ENCODE assay signal across 18 cellular contexts in genomic region chr11:61342207-61342803, GRCh38. TPM values are rescaled to one million over a fixed set of nuclear protein-coding genes. Genes with fewer than 3 reads are reported as not detected.
DNase-seq lines count a peak whose midpoint lies in the region; ATAC-seq, FAIRE-seq and TF ChIP-seq lines count a peak whose summit lies in the region.
"Had no signal": no experiment of that assay in that cellular context is flagged by ENCODE, and none has a peak within 500 bp of the region (broad histone marks: within the 10 kb centered on the region; RNA-seq: fewer than 3 reads in every experiment).

No MANE protein-coding gene starts in this region.

- H3K79me2 ChIP-seq in astrocyte (ENCODE audit: insufficient read depth, low read length), result no peaks in the 10 kb centered on the region

- no peak overlapping the region for H3K4me3 Mint-ChIP-seq in CD8-positive, alpha-beta memory T cell
- H3K4me3 Mint-ChIP-seq in astrocyte (ENCODE audit: unreplicated experiment) (peak overlapping the region; percentile 12), Caco-2 (ENCODE audit: unreplicated experiment) (no peak overlapping the region)
- H3K4me3 Mint-ChIP-seq: CD14-positive monocyte, H9, IgD-negative memory B cell had no signal

- no peak overlapping the region for H2BK120ac ChIP-seq in neuronal stem cell (ENCODE audit: low read depth, low read length)

- no peaks in the 10 kb centered on the region for H3K27me3 ChIP-seq in CD8-positive, alpha-beta memory T cell (ENCODE audit: insufficient read depth, low read length, poor library complexity, severe bottlenecking)
- H3K27me3 ChIP-seq in astrocyte (ENCODE audit: insufficient read depth, low read length), result no peaks in the 10 kb centered on the region
- H3K27me3 ChIP-seq in neuronal stem cell (ENCODE audit: control insufficient read depth in 3 of 3, insufficient read depth in 3 of 3, low read depth in 1 of 3, low read length in 3 of 3), result no peaks in the 10 kb centered on the region
- no peaks in the 10 kb centered on the region for H3K27me3 ChIP-seq in Caco-2 (replicated peaks; ENCODE audit: control insufficient read depth, insufficient read depth, low read length)

- no peaks in the 10 kb centered on the region for H3K4me1 ChIP-seq in CD8-positive, alpha-beta memory T cell (ENCODE audit: insufficient read depth, low read length)
- H3K4me1 ChIP-seq in astrocyte (ENCODE audit: insufficient read depth, low read length) (no peaks in the 10 kb centered on the region), neuronal stem cell (ENCODE audit: control insufficient read depth in 2 of 2, insufficient read depth in 1 of 2, low read depth in 1 of 2, low read length in 2 of 2) (no peaks in the 10 kb centered on the region), Caco-2 (no peaks in the 10 kb centered on the region)

- H4K20me1 ChIP-seq in astrocyte (ENCODE audit: insufficient read depth, low read length), result no peaks in the 10 kb centered on the region

- no CpG with 5 or more reads among the region's 20 CpGs for WGBS in neuronal stem cell (ENCODE audit: extremely low coverage in 2 of 2, insufficient read length in 2 of 2, insufficient replicate concordance in 1 of 2), 2 donors

- H3K36me3 ChIP-seq in CD8-positive, alpha-beta memory T cell (ENCODE audit: insufficient read depth, low read length), result no peaks in the 10 kb centered on the region
- no peaks in the 10 kb centered on the region for H3K36me3 ChIP-seq in astrocyte (ENCODE audit: insufficient read depth, low read length)
- H3K36me3 ChIP-seq in neuronal stem cell (replicated peaks in 1 of 2; ENCODE audit: control insufficient read depth in 2 of 2, insufficient read depth in 2 of 2, low read length in 2 of 2), result peaks cover 8 to 72% of the 10 kb centered on the region in 2 donors
- H3K36me3 ChIP-seq in Caco-2 (ENCODE audit: control insufficient read depth, insufficient read depth, low read length), result no peaks in the 10 kb centered on the region; the same call in none of the 2 replicates

- POLR2A ChIA-PET in CD8-positive, alpha-beta memory T cell (lab: Charles Lee), result no interaction called here
- POLR2A ChIA-PET in RWPE1 (lab: Yijun Ruan, JAX; ENCODE audit: low non-redundant PET), result no interaction called here
- POLR2A ChIA-PET in Caco-2 (lab: Charles Lee), result interaction anchor here (0.5 to 1.5 kb wide), 2 partner anchors 19 to 49 kb away, joined by 5 to 7 read pairs; partner anchors contain the start of genes CYB561A3 and TMEM138

- ATAC-seq in GM19351 (IDR thresholded peaks at IDR 0.05; ENCODE audit: unreplicated experiment), result no peak
- ATAC-seq: Panc1 had no signal

- H4K8ac ChIP-seq in neuronal stem cell (ENCODE audit: low read depth, low read length), result no peak overlapping the region

- TF ChIP-seq CTCF in RWPE1 (conservative IDR thresholded peaks at IDR 0.05; ENCODE audit: low read depth), result no peak
- no peak for TF ChIP-seq CTCF in astrocyte (IDR thresholded peaks at IDR 0.05; ENCODE audit: insufficient read depth, low read depth, low read length)
- no peak for TF ChIP-seq CTCF in Caco-2 (IDR thresholded peaks at IDR 0.05; ENCODE audit: insufficient read depth in 1 of 2, low read depth in 1 of 2, low read length in 1 of 2, severe bottlenecking in 1 of 2, unreplicated experiment in 1 of 2)

- no peak overlapping the region for H2BK15ac ChIP-seq in neuronal stem cell (ENCODE audit: low read length)

- no peak overlapping the region for H3K4ac ChIP-seq in neuronal stem cell (ENCODE audit: low read length)

- H3K27ac Mint-ChIP-seq in CD8-positive, alpha-beta memory T cell, result peak overlapping the region in 1 of 8 donors; percentile 17
- H3K27ac Mint-ChIP-seq in astrocyte (ENCODE audit: unreplicated experiment) (no peak overlapping the region), Caco-2 (ENCODE audit: unreplicated experiment) (no peak overlapping the region)
- H3K27ac Mint-ChIP-seq: H9, IgD-negative memory B cell had no signal

- CTCF ChIA-PET in CD8-positive, alpha-beta memory T cell (lab: Charles Lee), result interaction anchor here (1.2 kb wide), 1 partner anchor 43 kb away, joined by 5 read pairs; no protein-coding TSS in a partner anchor
- CTCF ChIA-PET in RWPE1 (lab: Yijun Ruan, JAX), result interaction anchor here (1.0 to 1.2 kb wide), 2 partner anchors 41 to 88 kb away, joined by 4 to 7 read pairs; no protein-coding TSS in a partner anchor
- CTCF ChIA-PET in Caco-2 (lab: Charles Lee), result no interaction called here

- no peak overlapping the region for H3K14ac ChIP-seq in neuronal stem cell (ENCODE audit: low read length)

- intact Hi-C loops in Caco-2 (cut with micrococcal nuclease; ENCODE audit: unreplicated experiment), result no loop called here

- H3K4me1 Mint-ChIP-seq in CD8-positive, alpha-beta memory T cell, result no peaks in the 10 kb centered on the region
- H3K4me1 Mint-ChIP-seq in astrocyte (ENCODE audit: low read depth, unreplicated experiment) (no peaks in the 10 kb centered on the region), Caco-2 (ENCODE audit: low read depth, unreplicated experiment) (no peaks in the 10 kb centered on the region)
- H3K4me1 Mint-ChIP-seq: H9 had no signal

- no peak overlapping the region for H2BK5ac ChIP-seq in neuronal stem cell (ENCODE audit: low read length)

- peak overlapping the region; percentile 59 for H3K23ac ChIP-seq in neuronal stem cell (ENCODE audit: low read depth, low read length, poor library complexity)

- no peak overlapping the region for H2BK12ac ChIP-seq in neuronal stem cell (ENCODE audit: low read length)

- H3K9ac ChIP-seq in astrocyte (ENCODE audit: low read length), result no peak overlapping the region
- H3K9ac ChIP-seq in neuronal stem cell (ENCODE audit: low read depth, low read length, poor library complexity), result no peak overlapping the region

- no peak overlapping the region for H4K91ac ChIP-seq in neuronal stem cell (ENCODE audit: low read depth, low read length, poor library complexity)

- FAIRE-seq in astrocyte (lab: Jason Lieb, UNC), result no peak
- FAIRE-seq: HTR-8/SVneo had no signal

- no peaks in the 10 kb centered on the region for H3K9me3 ChIP-seq in CD8-positive, alpha-beta memory T cell (ENCODE audit: low read length)
- no peaks in the 10 kb centered on the region for H3K9me3 ChIP-seq in astrocyte (ENCODE audit: insufficient read depth, low read depth, low read length)
- H3K9me3 ChIP-seq in neuronal stem cell (replicated peaks in 1 of 2; ENCODE audit: control insufficient read depth in 2 of 2, insufficient read depth in 1 of 2, low read depth in 1 of 2, low read length in 2 of 2), result no peaks in the 10 kb centered on the region
- no peaks in the 10 kb centered on the region for H3K9me3 ChIP-seq in Caco-2

- H3K4me2 ChIP-seq in astrocyte (ENCODE audit: low read length) (no peak overlapping the region), neuronal stem cell (ENCODE audit: insufficient read depth, low read length, poor library complexity, severe bottlenecking) (no peak overlapping the region)

- H3K36me3 Mint-ChIP-seq in CD8-positive, alpha-beta memory T cell, result peaks cover 0 to 36% (median 8%) of the 10 kb centered on the region in 3 donors
- peaks cover 17% of the 10 kb centered on the region for H3K36me3 Mint-ChIP-seq in astrocyte (ENCODE audit: low read depth, unreplicated experiment)
- H3K36me3 Mint-ChIP-seq in Caco-2 (ENCODE audit: insufficient read depth, unreplicated experiment), result peaks cover 8% of the 10 kb centered on the region

- peak overlapping the region; percentile 18 for H3K27ac ChIP-seq in CD8-positive, alpha-beta memory T cell (ENCODE audit: low read depth, low read length)
- 0 out of 2 replicates have a peak overlapping the region, but pooled peaks have one; percentile 4 for H3K27ac ChIP-seq in RWPE1
- no peak overlapping the region for H3K27ac ChIP-seq in astrocyte (ENCODE audit: low read depth, low read length)
- H3K27ac ChIP-seq in neuronal stem cell (replicated peaks; ENCODE audit: low read length), result no peak overlapping the region

- no peaks in the 10 kb centered on the region for H3K27me3 Mint-ChIP-seq in CD8-positive, alpha-beta memory T cell
- H3K27me3 Mint-ChIP-seq in astrocyte (ENCODE audit: low read depth, unreplicated experiment) (peaks cover 10% of the 10 kb centered on the region), Caco-2 (ENCODE audit: insufficient read depth, unreplicated experiment) (no peaks in the 10 kb centered on the region)
- H3K27me3 Mint-ChIP-seq: IgD-negative memory B cell had no signal

- H2AFZ ChIP-seq in astrocyte (ENCODE audit: low read depth, low read length), result no peak overlapping the region
- no peak overlapping the region for H2AFZ ChIP-seq in neuronal stem cell (ENCODE audit: low read length)

- no peaks in the 10 kb centered on the region for H3K79me1 ChIP-seq in neuronal stem cell (ENCODE audit: low read depth, low read length)

- H2AK5ac ChIP-seq in neuronal stem cell (ENCODE audit: low read depth, low read length), result no peak overlapping the region

- peaks cover 0 to 1% (median 0%) of the 10 kb centered on the region in 5 donors for H3K9me3 Mint-ChIP-seq in CD8-positive, alpha-beta memory T cell
- no peaks in the 10 kb centered on the region for H3K9me3 Mint-ChIP-seq in astrocyte (ENCODE audit: unreplicated experiment)
- no peaks in the 10 kb centered on the region for H3K9me3 Mint-ChIP-seq in Caco-2 (ENCODE audit: unreplicated experiment)
- H3K9me3 Mint-ChIP-seq: CD14-positive monocyte, H9, IgD-negative memory B cell had no signal

- H3K4me3 ChIP-seq in CD8-positive, alpha-beta memory T cell (ENCODE audit: low read length), result no peak overlapping the region
- H3K4me3 ChIP-seq in astrocyte (ENCODE audit: insufficient read depth, low read depth, low read length) (no peak overlapping the region), neuronal stem cell (ENCODE audit: low read length in 2 of 2) (no peak overlapping the region), Caco-2 (ENCODE audit: low read depth, low read length) (no peak overlapping the region)

- no peak overlapping the region for H3K18ac ChIP-seq in neuronal stem cell (ENCODE audit: low read length)

- DNase-seq in CD8-positive, alpha-beta memory T cell, result no peak
- DNase-seq in RWPE1 (ENCODE audit: low spot score), result no peak
- DNase-seq in astrocyte (ENCODE audit: low read depth), result no peak
- DNase-seq in neuronal stem cell (ENCODE audit: low spot score), result no peak
- DNase-seq in Caco-2, result no peak
- DNase-seq in Ammon's horn (ENCODE audit: low spot score), result no peak
- DNase-seq: DMS 273 treated with DMSO at 0.1 percent for 48 hours, DND-41, H9, Kasumi-1, MM.1S, NCI-H1694 treated with DMSO at 0.1 percent for 48 hours, NCI-H510A treated with DMSO at 0.1 percent for 48 hours had no signal

- BruUV-seq in Caco-2 (replicated peaks; lab: Mats Ljungman, UMichigan), result no TSS peak

RNA-seq across cellular contexts. Expression of gene TKFC, which starts 9.3 kb away (rescaled TPM):
- total RNA-seq in CD8-positive, alpha-beta memory T cell, result 10 to 100 TPM; 66.8 to 72.4 TPM
- polyA plus RNA-seq in CD8-positive, alpha-beta memory T cell, result 31.8 TPM
- total RNA-seq in astrocyte (23.8 and 23.9 TPM in 2 replicates), Caco-2 (2022) (86.2 and 99.0 TPM in 2 replicates)
- 18.6 TPM for polyA plus RNA-seq in neuronal stem cell (2013, experiment 1 of 2)
- polyA plus RNA-seq in neuronal stem cell (2013, experiment 2 of 2), result 20.1 TPM

RNA-seq across cellular contexts. Expression of gene DDB1, which starts 9.4 kb away (rescaled TPM):
- total RNA-seq in CD8-positive, alpha-beta memory T cell, result 100 to 1,000 TPM; 302 to 307 TPM
- polyA plus RNA-seq in CD8-positive, alpha-beta memory T cell, result 120 TPM
- 222 and 251 TPM in 2 replicates for total RNA-seq in astrocyte
- 94.2 TPM for polyA plus RNA-seq in neuronal stem cell (2013, experiment 1 of 2)
- 91.0 TPM for polyA plus RNA-seq in neuronal stem cell (2013, experiment 2 of 2)
- 284 and 303 TPM in 2 replicates for total RNA-seq in Caco-2 (2022)

RNA-seq across cellular contexts. Expression of gene CYB561A3, which starts 19.4 kb away (rescaled TPM):
- 10 to 100 TPM; 53.0 to 53.7 TPM for total RNA-seq in CD8-positive, alpha-beta memory T cell
- 62.1 TPM for polyA plus RNA-seq in CD8-positive, alpha-beta memory T cell
- total RNA-seq in astrocyte, result 26.4 and 29.2 TPM in 2 replicates
- polyA plus RNA-seq in neuronal stem cell (2013, experiment 1 of 2), result 7.0 TPM
- polyA plus RNA-seq in neuronal stem cell (2013, experiment 2 of 2), result 6.3 TPM
- total RNA-seq in Caco-2 (2022), result 33.6 and 34.9 TPM in 2 replicates

RNA-seq across cellular contexts. Expression of gene TMEM138, which starts 19.9 kb away (rescaled TPM):
- total RNA-seq in CD8-positive, alpha-beta memory T cell, result 10 to 100 TPM; 74.4 to 75.1 TPM
- 54.3 TPM for polyA plus RNA-seq in CD8-positive, alpha-beta memory T cell
- total RNA-seq in astrocyte (32.9 and 36.8 TPM in 2 replicates), Caco-2 (2022) (46.3 and 48.3 TPM in 2 replicates)
- 38.6 TPM for polyA plus RNA-seq in neuronal stem cell (2013, experiment 1 of 2)
- 40.8 TPM for polyA plus RNA-seq in neuronal stem cell (2013, experiment 2 of 2)

RNA-seq across cellular contexts. Expression of gene VWCE, which starts 47.2 kb away (rescaled TPM):
- 10 to 100 TPM; 11.3 to 12.4 TPM for total RNA-seq in CD8-positive, alpha-beta memory T cell
- not detected for polyA plus RNA-seq in CD8-positive, alpha-beta memory T cell
- 12.2 and 17.7 TPM in 2 replicates for total RNA-seq in astrocyte
- 9.1 TPM for polyA plus RNA-seq in neuronal stem cell (2013, experiment 1 of 2)
- 9.2 TPM for polyA plus RNA-seq in neuronal stem cell (2013, experiment 2 of 2)
- total RNA-seq in Caco-2 (2022), result 17.7 and 18.6 TPM in 2 replicates

Comparison
In these comparisons a context has a peak if more than half of its experiments do, and no peak if none do; other contexts are left out.
1. H3K27ac ChIP-seq: peak in CD8-positive, alpha-beta memory T cell (single experiment) and RWPE1 (single experiment); none in astrocyte (single experiment) and neuronal stem cell (single experiment).